8 cellular contexts compared by ENCODE assay signal in genomic region chr19:32406161-32407003, GRCh38. TPM values are rescaled to one million over a fixed set of nuclear protein-coding genes. Genes with fewer than 3 reads are reported as not detected.
DNase-seq lines count a peak whose midpoint lies in the region; ATAC-seq, FAIRE-seq and TF ChIP-seq lines count a peak whose summit lies in the region.

No MANE protein-coding gene starts in this region.

- in situ Hi-C loops in HepG2 (cut with HindIII; ENCODE audit: extremely low pct_ligation_motif_present, low pct_unique_long_range_greater_than_20kb) = loop anchor here (5.0 kb wide), 1 partner anchor 176 kb away; the partner anchor contains the start of gene PDCD5

- H3K27ac Mint-ChIP-seq in type B pancreatic cell = peak overlapping the region; percentile 83

- TF ChIP-seq EP300 in HepG2 (IDR thresholded peaks at IDR 0.05; ENCODE audit: low read depth in 2 of 2, low read length in 2 of 2) (no peak), HepG2 (CRISPR knock-in tag; IDR thresholded peaks at IDR 0.05; ENCODE audit: borderline replicate concordance) (no peak)

- no peaks in the 10 kb centered on the region for H3K9me3 Mint-ChIP-seq in type B pancreatic cell

- peak overlapping the region; percentile 76 to 95 (median 89) for H3K4me3 ChIP-seq in BLaER1 treated with 17β-estradiol and CSF1 and Interleukin-3, amounts not matched to agents 10 nM and 100 nM
- peak overlapping the region; percentile 82 to 95 (median 90) for H3K4me3 ChIP-seq in HepG2 (replicated peaks in 1 of 3; ENCODE audit: insufficient read depth in 1 of 3, low read depth in 2 of 3, low read length in 3 of 3)

- peaks cover 0 to 16% (median 0%) of the 10 kb centered on the region in 11 experiments; a peak in 3 of 22 replicates for H4K20me1 ChIP-seq in BLaER1 treated with 17β-estradiol and CSF1 and Interleukin-3, amounts not matched to agents 10 nM and 100 nM
- no peaks in the 10 kb centered on the region for H4K20me1 ChIP-seq in HepG2 (ENCODE audit: insufficient read depth, low read length)

- no peak overlapping the region for H2AFZ ChIP-seq in HepG2 (ENCODE audit: low read length)

- TF ChIP-seq POLR2A in HepG2 (IDR thresholded peaks at IDR 0.05; ENCODE audit: insufficient read depth in 1 of 2, low read depth in 2 of 2, low read length in 2 of 2) = no peak

- H3K79me2 ChIP-seq in HepG2 (ENCODE audit: insufficient read depth, low read length) = peaks cover 24% of the 10 kb centered on the region

- peaks cover 20 to 40% (median 30%) of the 10 kb centered on the region in 10 experiments for H3K4me1 ChIP-seq in BLaER1 treated with 17β-estradiol and CSF1 and Interleukin-3, amounts not matched to agents 10 nM and 100 nM
- peaks cover 37% of the 10 kb centered on the region for H3K4me1 ChIP-seq in HepG2 (ENCODE audit: insufficient read depth, low read length)

- TF ChIP-seq CTCF in HepG2 (CRISPR knock-in tag; IDR thresholded peaks at IDR 0.05) = no peak
- TF ChIP-seq CTCF in type B pancreatic cell (conservative IDR thresholded peaks at IDR 0.05) = no peak

- ATAC-seq in HepG2 (no peak), HG02763 (IDR thresholded peaks at IDR 0.05; ENCODE audit: unreplicated experiment) (no peak)

- H3K9ac ChIP-seq in BLaER1 treated with 17β-estradiol and CSF1 and Interleukin-3, amounts not matched to agents 10 nM and 100 nM = peak overlapping the region; percentile 90 to 99 (median 96)
- H3K9ac ChIP-seq in HepG2 (ENCODE audit: insufficient read depth, low read depth, low read length) = peak overlapping the region; percentile 98

- BruUV-seq in HepG2 (replicated peaks; lab: Mats Ljungman, UMichigan) = no TSS peak

- no peaks in the 10 kb centered on the region for H3K27me3 Mint-ChIP-seq in type B pancreatic cell

- CTCF ChIA-PET in HepG2 (lab: Yijun Ruan, JAX; ENCODE audit: low intra/inter-chr PET ratio, low total read pairs) = no interaction called here

- peak overlapping the region; percentile 83 to 95 (median 89) for H3K4me2 ChIP-seq in BLaER1 treated with 17β-estradiol and CSF1 and Interleukin-3, amounts not matched to agents 10 nM and 100 nM
- peak overlapping the region; percentile 84 for H3K4me2 ChIP-seq in HepG2 (ENCODE audit: low read depth, low read length)

- peak overlapping the region; percentile 85 for H3K4me3 Mint-ChIP-seq in type B pancreatic cell

- FAIRE-seq in HepG2 (lab: Jason Lieb, UNC) = no peak

- intact Hi-C loops in HepG2 (cut with micrococcal nuclease; ENCODE audit: unreplicated experiment) = loop anchor here (5.0 kb wide), 1 partner anchor 34 kb away; no protein-coding TSS in a partner anchor

- H3K36me3 Mint-ChIP-seq in type B pancreatic cell = peaks cover 33% of the 10 kb centered on the region

- H3K27me3 ChIP-seq in BLaER1 treated with 17β-estradiol and CSF1 and Interleukin-3, amounts not matched to agents 10 nM and 100 nM = no peaks in the 10 kb centered on the region
- H3K27me3 ChIP-seq in HepG2 (ENCODE audit: control insufficient read depth in 1 of 2, insufficient read depth in 2 of 2, low read length in 2 of 2) = no peaks in the 10 kb centered on the region; a peak in 1 of 5 replicates

- H3K36me3 ChIP-seq in BLaER1 treated with 17β-estradiol and CSF1 and Interleukin-3, amounts not matched to agents 10 nM and 100 nM = peaks cover 32 to 41% (median 37%) of the 10 kb centered on the region in 11 experiments
- peaks cover 6 to 24% of the 10 kb centered on the region in 2 experiments for H3K36me3 ChIP-seq in HepG2 (replicated peaks in 1 of 2; ENCODE audit: control insufficient read depth in 1 of 2, insufficient read depth in 2 of 2, low read length in 2 of 2)

- 39% methylated on average over 10 of the region's 33 CpGs for WGBS in HepG2 (ENCODE audit: low lambda C conversion rate)

- no peak for TF ChIP-seq RAD21 in HepG2 (CRISPR knock-in tag; IDR thresholded peaks at IDR 0.05)

- POLR2A ChIA-PET in HepG2 (lab: Yijun Ruan, JAX) = interaction anchor here (0.9 to 2.0 kb wide), 11 partner anchors 9 to 175 kb away, joined by 3 to 26 read pairs (median 7); partner anchors contain the start of genes PDCD5 and ZNF507

- DNase-seq in HT-29 (ENCODE audit: low spot score) = peak; percentile 26
- no peak for DNase-seq in HepG2 (ENCODE audit: low spot score)
- DNase-seq in type B pancreatic cell (ENCODE audit: extremely low spot score, unreplicated experiment) = no peak
- no peak for DNase-seq in NK-92 treated with Interleukin-12 subunit alpha and Interleukin-12 subunit beta, amount 100 ng/mL, for 24 hours (lab: John Stamatoyannopoulos, UW)
- no peak for DNase-seq in 8988T

- peaks cover 31% of the 10 kb centered on the region for H3K4me1 Mint-ChIP-seq in type B pancreatic cell (ENCODE audit: unreplicated experiment)

- no peaks in the 10 kb centered on the region for H3K9me3 ChIP-seq in BLaER1 treated with 17β-estradiol and CSF1 and Interleukin-3, amounts not matched to agents 10 nM and 100 nM (replicated peaks in 1 of 11)
- no peaks in the 10 kb centered on the region for H3K9me3 ChIP-seq in HepG2 (ENCODE audit: low read length)

- peak overlapping the region; percentile 92 to 100 (median 97); a peak in 21 of 22 replicates for H3K27ac ChIP-seq in BLaER1 treated with 17β-estradiol and CSF1 and Interleukin-3, amounts not matched to agents 10 nM and 100 nM
- peak overlapping the region; percentile 87 for H3K27ac ChIP-seq in angular gyrus (ENCODE audit: low read depth, low read length)
- peak overlapping the region; percentile 55 for H3K27ac ChIP-seq in HepG2 (ENCODE audit: extremely low read length, insufficient read depth, low read length)

TF ChIP-seq in HepG2, 621 proteins besides CTCF, POLR2A, EP300 and RAD21 (continues in another document):
- TF ChIP-seq ZNF121 (CRISPR knock-in tag; IDR thresholded peaks at IDR 0.05) = peak; percentile 74
- 0 out of 2 replicates have a peak, but pooled peaks have one; percentile 14 for TF ChIP-seq ZNF687 (CRISPR knock-in tag; IDR thresholded peaks at IDR 0.05)
- 0 out of 2 replicates have a peak, but pooled peaks have one; percentile 46 for TF ChIP-seq KLF12 (CRISPR knock-in tag; IDR thresholded peaks at IDR 0.05; ENCODE audit: borderline replicate concordance)
- peak; percentile 89 for TF ChIP-seq ZEB1 (IDR thresholded peaks at IDR 0.05; ENCODE audit: insufficient replicate concordance, low read depth)

RNA-seq across cellular contexts. Expression of gene DPY19L3, which starts 0.8 kb away (rescaled TPM):
- 17.2 and 21.9 TPM in 2 replicates for total RNA-seq in HT-29 (2014; rRNA removed; shearing (Covaris generic))
- total RNA-seq in HepG2 (2016; rRNA removed; fragmentation: Illumina TruSeq; extraction: Trizol) (9.8 and 25.2 TPM in 2 replicates), type B pancreatic cell (ENCODE audit: low replicate concordance) (25.5 and 75.2 TPM in 2 replicates)
- total RNA-seq in HepG2 (2016; cell fraction: cytosol; rRNA removed; fragmentation: Illumina TruSeq; extraction: Trizol; ENCODE audit: low read depth) = 1.6 and 2.4 TPM in 2 replicates
- total RNA-seq in HepG2 (2016; cell fraction: insoluble cytoplasmic fraction; rRNA removed; fragmentation: Illumina TruSeq; extraction: Trizol) = 11.2 and 21.8 TPM in 2 replicates
- total RNA-seq in HepG2 (2016; cell fraction: membrane; rRNA removed; fragmentation: Illumina TruSeq; extraction: Trizol) = 5.2 and 5.7 TPM in 2 replicates
- total RNA-seq in HepG2 (2016; cell fraction: nucleus; rRNA removed; fragmentation: Illumina TruSeq; extraction: Trizol) = 53.6 and 61.6 TPM in 2 replicates
- polyA plus RNA-seq in HepG2 (2011; rRNA removed) = 21.6 and 22.9 TPM in 2 replicates
- polyA plus RNA-seq in HepG2 (2011; cell fraction: cytosol; rRNA removed) = 14.4 and 15.5 TPM in 2 replicates
- 117 and 122 TPM in 2 replicates for polyA plus RNA-seq in HepG2 (2011; cell fraction: nucleus; rRNA removed)
- 15.6 and 16.7 TPM in 2 replicates for polyA plus RNA-seq in HepG2 (2012)
- 0.78 and 0.86 TPM in 2 replicates for polyA plus RNA-seq in HepG2 (2016; cell fraction: cytosol; fragmentation: Illumina TruSeq; extraction: Trizol; ENCODE audit: low read depth)
- 7.6 and 8.8 TPM in 2 replicates for polyA plus RNA-seq in HepG2 (2016; cell fraction: insoluble cytoplasmic fraction; fragmentation: Illumina TruSeq; extraction: Trizol; ENCODE audit: low read depth)
- polyA plus RNA-seq in HepG2 (2016; cell fraction: membrane; fragmentation: Illumina TruSeq; extraction: Trizol; ENCODE audit: low read depth) = 3.2 and 3.3 TPM in 2 replicates
- polyA plus RNA-seq in HepG2 (2016; cell fraction: nucleus; fragmentation: Illumina TruSeq; extraction: Trizol; ENCODE audit: insufficient read depth, low read depth) = 60.1 and 76.3 TPM in 2 replicates
- 25.0 and 30.6 TPM in 2 replicates for polyA minus RNA-seq in HepG2 (2011; rRNA and poly(A)+ RNA removed; ENCODE audit: low replicate concordance)
- 22.8 and 24.8 TPM in 2 replicates for polyA minus RNA-seq in HepG2 (2011; cell fraction: cytosol; rRNA and poly(A)+ RNA removed)
- polyA minus RNA-seq in HepG2 (2011; cell fraction: nucleus; rRNA and poly(A)+ RNA removed) = 128 and 146 TPM in 2 replicates
